ENCODE assay signal across 8 cellular contexts in the genomic region with DNA sequence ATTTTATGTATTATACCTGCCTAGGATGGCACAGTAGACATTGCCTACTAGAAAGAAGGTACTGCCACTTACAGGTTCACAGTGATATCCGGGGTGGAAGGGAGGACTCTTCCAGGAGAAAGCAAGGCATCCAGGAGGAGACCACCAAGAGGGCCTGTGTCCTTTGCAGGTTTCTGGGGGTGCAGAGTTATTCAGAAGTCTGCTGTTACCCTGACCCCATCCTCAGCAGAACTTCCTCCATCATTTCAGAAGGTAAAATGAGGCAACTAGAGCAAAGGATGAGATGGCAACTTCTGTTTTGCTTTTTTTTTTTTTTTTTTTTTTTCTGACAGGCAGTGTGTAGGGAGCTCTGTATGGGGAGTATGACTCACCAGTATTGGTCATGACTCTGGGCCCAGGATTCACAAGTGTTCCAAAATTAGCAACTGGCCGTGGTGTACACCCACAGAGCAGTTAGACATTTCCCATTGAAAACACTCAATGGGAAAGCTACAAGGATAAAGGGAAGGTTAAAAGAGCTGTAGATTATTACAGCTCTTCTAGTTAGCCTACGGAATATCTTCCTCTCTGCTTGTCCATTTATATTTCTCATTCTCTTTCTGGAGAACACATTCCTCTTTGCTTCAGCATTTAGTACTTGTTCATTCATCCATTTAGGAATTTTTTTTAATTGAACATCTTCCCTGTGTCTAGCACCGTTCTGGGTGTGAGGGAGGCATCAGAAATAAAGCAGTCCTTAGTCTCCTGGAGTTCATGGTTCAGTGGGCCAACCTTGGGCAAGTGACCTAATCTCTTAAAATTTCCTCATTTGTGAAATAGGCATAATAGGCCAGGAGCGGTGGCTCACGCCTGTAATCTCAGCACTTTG. TPM values are rescaled to one million over a fixed set of nuclear protein-coding genes. Genes with fewer than 3 reads are reported as not detected.
DNase-seq lines count a peak whose midpoint lies in the region; ATAC-seq and TF ChIP-seq lines count a peak whose summit lies in the region.

No MANE protein-coding gene starts in this region.

- no peaks in the 10 kb centered on the region for H3K9me3 ChIP-seq in breast epithelium

- H3K36me3 ChIP-seq in breast epithelium, result no peaks in the 10 kb centered on the region

- H3K27me3 ChIP-seq in breast epithelium, result no peaks in the 10 kb centered on the region

- peak; percentile 17 for DNase-seq in activated naive CD4-positive, alpha-beta T cell treated with Interleukin-2 at 50 U/mL for 16 hours
- DNase-seq in activated naive CD4-positive, alpha-beta T cell (lab: John Stamatoyannopoulos, UW), result no peak
- DNase-seq in NOMO-1 treated with DMSO at 0.1 percent for 48 hours (lab: John Stamatoyannopoulos, UW; ENCODE audit: unreplicated experiment) (peak; percentile 92), breast epithelium (ENCODE audit: low spot score in 2 of 2) (peak in 1 of 2 donors; percentile 30), medulla oblongata (ENCODE audit: extremely low spot score) (peak; percentile 31), DMS79 (lab: John Stamatoyannopoulos, UW) (no peak)
- no peak for DNase-seq in central memory CD4-positive, alpha-beta T cell

- no peak overlapping the region for H3K4me3 ChIP-seq in breast epithelium

- peak overlapping the region; percentile 41 to 42 for H3K27ac ChIP-seq in breast epithelium

- peak; percentile 83 for ATAC-seq in HG02884 (IDR thresholded peaks at IDR 0.05; ENCODE audit: unreplicated experiment)

- intact Hi-C loops in breast epithelium (cut with DNase I; ENCODE audit: low total_unique reads), result loop anchor here (1.0 kb wide), 1 partner anchor 7 kb away; no protein-coding TSS in a partner anchor

- H3K4me1 ChIP-seq in breast epithelium, result peaks cover 0 to 8% of the 10 kb centered on the region in 2 donors

- TF ChIP-seq POLR2A in breast epithelium (IDR thresholded peaks at IDR 0.05), result no peak

- TF ChIP-seq CTCF in breast epithelium (IDR thresholded peaks at IDR 0.05), result no peak

RNA-seq across cellular contexts. Expression of a gene that starts 50.5 kb away (rescaled TPM):
- 10 to 100 TPM; 48.5 to 85.5 (median 57.4) TPM for total RNA-seq in breast epithelium

Comparison
In these comparisons a context has a peak if more than half of its experiments do, and no peak if none do; other contexts are left out.
1. DNase-seq: peak in activated naive CD4-positive, alpha-beta T cell treated with Interleukin-2 at 50 U/mL for 16 hours (single experiment), NOMO-1 treated with DMSO at 0.1 percent for 48 hours (single experiment) and medulla oblongata (single experiment); none in activated naive CD4-positive, alpha-beta T cell (0 of 4), central memory CD4-positive, alpha-beta T cell (single experiment) and DMS79 (single experiment).